In the genomic region with DNA sequence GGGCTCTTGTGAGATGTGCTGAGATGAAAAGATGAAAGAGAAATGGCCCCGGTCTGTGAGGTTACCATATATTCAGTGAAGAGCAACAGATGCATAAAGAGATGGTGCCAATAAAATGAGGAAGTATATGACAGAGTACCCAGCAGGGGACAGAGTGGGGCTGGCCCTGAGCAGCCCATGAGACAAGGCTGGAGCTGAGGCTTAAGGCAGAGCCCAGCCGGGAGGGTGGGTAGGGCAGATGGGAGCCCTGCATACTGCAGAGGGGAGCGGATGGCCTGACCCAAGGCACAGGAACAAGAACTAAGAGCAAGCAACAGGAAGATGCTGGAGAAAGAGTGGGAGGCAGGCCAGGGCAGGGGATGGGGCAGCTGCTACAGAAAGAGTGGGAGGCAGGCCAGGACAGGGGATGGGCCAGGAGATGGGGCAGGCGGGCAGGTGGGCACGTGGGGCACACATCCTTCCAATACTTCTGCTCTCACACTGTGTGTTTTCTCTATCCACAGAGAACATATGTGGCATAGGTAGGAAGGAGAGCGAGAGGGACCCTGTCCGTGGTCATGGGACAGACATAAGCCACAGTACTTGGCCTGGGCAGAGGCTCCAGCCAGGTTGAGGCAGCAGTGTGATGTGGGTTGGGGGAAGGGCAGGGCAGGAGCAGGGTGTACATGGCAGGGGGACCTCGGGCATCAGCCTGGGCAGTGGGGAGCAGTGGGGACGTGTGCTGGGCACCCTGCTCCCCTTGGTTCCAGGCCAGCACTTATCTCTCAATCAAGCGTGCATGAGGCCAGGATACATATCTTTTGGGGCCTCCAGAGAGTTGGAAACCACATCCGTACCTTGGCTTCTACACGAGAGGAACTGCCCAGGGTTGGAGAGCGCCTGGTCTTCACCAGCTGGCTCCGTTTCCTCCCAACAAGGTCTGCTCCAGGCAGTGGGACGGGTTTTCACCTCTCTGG, we compare ENCODE assay signal across 11 cellular contexts.
A peak's percentile ranks its signal among the peaks of the same experiment; 100 is the strongest.
DNase-seq lines count a peak whose midpoint lies in the region; ATAC-seq, FAIRE-seq and TF ChIP-seq lines count a peak whose summit lies in the region.
"Had no signal": no experiment of that assay in that cellular context is flagged by ENCODE, and none has a peak within 500 bp of the region (broad histone marks: within the 10 kb centered on the region; RNA-seq: fewer than 3 reads in every experiment).

No MANE protein-coding gene starts in this region.

- H3K36me3 ChIP-seq in OCI-LY3 (replicated peaks; ENCODE audit: low read depth, low read length) (no peaks in the 10 kb centered on the region), lower lobe of right lung (no peaks in the 10 kb centered on the region)

- peaks cover 68% of the 10 kb centered on the region for H3K4me1 ChIP-seq in OCI-LY3 (ENCODE audit: low read length)
- H3K4me1 ChIP-seq in lower lobe of right lung: peaks cover 9% of the 10 kb centered on the region

- DNase-seq in GM12891 (ENCODE audit: insufficient read length, low spot score) (no peak), lower lobe of right lung (no peak), NCI-H2227 (lab: John Stamatoyannopoulos, UW; ENCODE audit: unreplicated experiment) (no peak), T1000 (lab: John Stamatoyannopoulos, UW) (no peak), NCI-H82 (lab: John Stamatoyannopoulos, UW) (no peak)
- DNase-seq: activated CD4-positive, alpha-beta T cell treated with anti-CD3 and anti-CD28 coated beads for 1 hour; effector memory CD4-positive, alpha-beta T cell had no signal

- H3K9ac ChIP-seq in OCI-LY3 (ENCODE audit: low read length): peak overlapping the region; percentile 65

- H3K27ac ChIP-seq in OCI-LY3 (ENCODE audit: low read length): peak overlapping the region; percentile 87
- H3K27ac ChIP-seq in lower lobe of right lung: no peak overlapping the region

- no peaks in the 10 kb centered on the region for H3K27me3 ChIP-seq in OCI-LY3 (ENCODE audit: low read depth, low read length)
- H3K27me3 ChIP-seq in lower lobe of right lung (ENCODE audit: low read depth): no peaks in the 10 kb centered on the region

- FAIRE-seq in GM12891 (lab: Jason Lieb, UNC): peak; percentile 81

- H3K4me2 ChIP-seq in OCI-LY3 (ENCODE audit: low read length): peak overlapping the region; percentile 76

- no peak for TF ChIP-seq POLR2A in GM12891 (IDR thresholded peaks at IDR 0.05; ENCODE audit: low read depth, low read length)

- H3K79me2 ChIP-seq in OCI-LY3 (ENCODE audit: low read length): 0 out of 2 replicates have a peak, but pooled peaks cover 7% of the 10 kb centered on the region

- TF ChIP-seq CTCF in OCI-LY3 (IDR thresholded peaks at IDR 0.05; ENCODE audit: low read depth, low read length): peak; percentile 41
- TF ChIP-seq CTCF in lower lobe of right lung (IDR thresholded peaks at IDR 0.05): no peak

- intact Hi-C loops in lower lobe of right lung (cut with DNase I): no loop called here

- ATAC-seq in HG02642 (IDR thresholded peaks at IDR 0.05; ENCODE audit: poor library complexity, unreplicated experiment) (peak; percentile 39), lower lobe of right lung (peak; percentile 32 to 67), HG02970 (IDR thresholded peaks at IDR 0.05; ENCODE audit: low FRiP score, unreplicated experiment) (no peak)
- ATAC-seq: left lobe of liver had no signal

- H3K9me3 ChIP-seq in OCI-LY3 (ENCODE audit: insufficient read depth, low read length) (no peaks in the 10 kb centered on the region), lower lobe of right lung (no peaks in the 10 kb centered on the region)

- H4K20me1 ChIP-seq in OCI-LY3 (ENCODE audit: insufficient read depth, low read length): no peaks in the 10 kb centered on the region

- peak overlapping the region; percentile 42; the same call in 1 of the 2 replicates for H3K4me3 ChIP-seq in OCI-LY3 (ENCODE audit: low read length)
- H3K4me3 ChIP-seq in lower lobe of right lung: no peak overlapping the region

- H2AFZ ChIP-seq in OCI-LY3 (ENCODE audit: low read depth, low read length): peak overlapping the region; percentile 28; the same call in 1 of the 2 replicates

TF ChIP-seq in GM12891, 5 proteins besides CTCF, POLR2A, EP300 and RAD21:
- TF ChIP-seq SPI1 (IDR thresholded peaks at IDR 0.05; ENCODE audit: low read depth, low read length) (peak; percentile 33; the same call in 1 of the 2 replicates), TAF1 (IDR thresholded peaks at IDR 0.05; ENCODE audit: low read depth, low read length) (no peak)
